Comparison of ENCODE assay signal across 8 cellular contexts in genomic region chr9:129383415-129384088, GRCh38.
DNase-seq lines count a peak whose midpoint lies in the region; ATAC-seq and TF ChIP-seq lines count a peak whose summit lies in the region.

No MANE protein-coding gene starts in this region.

- H3K36me3 ChIP-seq in vagina = no peaks in the 10 kb centered on the region

- no peak for TF ChIP-seq CTCF in vagina (IDR thresholded peaks at IDR 0.05)

- peaks cover 0 to 1% (median 0%) of the 10 kb centered on the region in 3 donors for H3K9me3 Mint-ChIP-seq in IgD-negative memory B cell
- no peaks in the 10 kb centered on the region for H3K9me3 Mint-ChIP-seq in T-helper 2 cell treated with Interferon-gamma antibody and Interleukin-4, amounts not matched to agents 5 μg/mL and 100 μg/mL, for 36 hours

- peak; percentile 4 for DNase-seq in ACHN
- DNase-seq in T-helper 2 cell treated with Interferon-gamma antibody and Interleukin-4, amounts not matched to agents 5 μg/mL and 100 μg/mL, for 36 hours (ENCODE audit: low spot score) = peak; percentile 55
- peak in 52 of 58 donors; percentile 24 to 85 (median 60) for DNase-seq in anterior cingulate cortex (lab: John Stamatoyannopoulos, UW)
- DNase-seq in hepatic stellate cell (ENCODE audit: low spot score) = peak; percentile 80
- DNase-seq in retina = peak; percentile 88
- DNase-seq in vagina (ENCODE audit: extremely low spot score in 2 of 2) = no peak

- H3K27me3 Mint-ChIP-seq in IgD-negative memory B cell = peaks cover 4% of the 10 kb centered on the region
- H3K27me3 Mint-ChIP-seq in T-helper 2 cell treated with Interferon-gamma antibody and Interleukin-4, amounts not matched to agents 5 μg/mL and 100 μg/mL, for 36 hours (ENCODE audit: low read depth) = peaks cover 6% of the 10 kb centered on the region

- no peaks in the 10 kb centered on the region for H3K36me3 Mint-ChIP-seq in IgD-negative memory B cell
- no peaks in the 10 kb centered on the region for H3K36me3 Mint-ChIP-seq in T-helper 2 cell treated with Interferon-gamma antibody and Interleukin-4, amounts not matched to agents 5 μg/mL and 100 μg/mL, for 36 hours (ENCODE audit: low read depth)

- H3K4me1 Mint-ChIP-seq in IgD-negative memory B cell = peaks cover 5 to 8% (median 6%) of the 10 kb centered on the region in 3 donors
- H3K4me1 Mint-ChIP-seq in T-helper 2 cell treated with Interferon-gamma antibody and Interleukin-4, amounts not matched to agents 5 μg/mL and 100 μg/mL, for 36 hours (ENCODE audit: low read depth) = no peaks in the 10 kb centered on the region

- TF ChIP-seq POLR2A in vagina (IDR thresholded peaks at IDR 0.05) = no peak

- peak overlapping the region; percentile 53 to 90 (median 79) for H3K4me3 Mint-ChIP-seq in IgD-negative memory B cell
- H3K4me3 Mint-ChIP-seq in T-helper 2 cell treated with Interferon-gamma antibody and Interleukin-4, amounts not matched to agents 5 μg/mL and 100 μg/mL, for 36 hours = peak overlapping the region; percentile 63

- peak overlapping the region; percentile 96 for H3K27ac ChIP-seq in vagina

- no peaks in the 10 kb centered on the region for H3K27me3 ChIP-seq in vagina

- H3K9me3 ChIP-seq in vagina = no peaks in the 10 kb centered on the region

- H3K4me1 ChIP-seq in vagina = peaks cover 24% of the 10 kb centered on the region

- in situ Hi-C loops in ACHN (cut with HindIII; ENCODE audit: low pct_ligation_motif_present, low pct_unique_long_range_greater_than_20kb, low sequenced_read_pairs) = no loop called here

- intact Hi-C loops in vagina (cut with DNase I) = no loop called here

- peak overlapping the region; percentile 52 to 56 for H3K4me3 ChIP-seq in vagina

- peak overlapping the region; percentile 94 to 97 (median 95) for H3K27ac Mint-ChIP-seq in IgD-negative memory B cell
- peak overlapping the region; percentile 71 for H3K27ac Mint-ChIP-seq in T-helper 2 cell treated with Interferon-gamma antibody and Interleukin-4, amounts not matched to agents 5 μg/mL and 100 μg/mL, for 36 hours

- ATAC-seq in GM18861 (IDR thresholded peaks at IDR 0.05; ENCODE audit: unreplicated experiment) = peak; percentile 76

Comparison
In these comparisons a context has a peak if more than half of its experiments do, and no peak if none do; other contexts are left out.
1. DNase-seq: peak in ACHN (single experiment), T-helper 2 cell treated with Interferon-gamma antibody and Interleukin-4, amounts not matched to agents 5 μg/mL and 100 μg/mL, for 36 hours (single experiment), anterior cingulate cortex (52 of 58), hepatic stellate cell (single experiment) and retina (single experiment); none in vagina (0 of 2).